13 cellular contexts compared by ENCODE assay signal in genomic region chr18:47911877-47912276, GRCh38. TPM values are rescaled to one million over a fixed set of nuclear protein-coding genes. Genes with fewer than 3 reads are reported as not detected.
DNase-seq lines count a peak whose midpoint lies in the region; ATAC-seq, FAIRE-seq and TF ChIP-seq lines count a peak whose summit lies in the region.
"Had no signal": no experiment of that assay in that cellular context is flagged by ENCODE, and none has a peak within 500 bp of the region (broad histone marks: within the 10 kb centered on the region; RNA-seq: fewer than 3 reads in every experiment).

No MANE protein-coding gene starts in this region.

- no peaks in the 10 kb centered on the region for H3K36me3 ChIP-seq in Peyer's patch
- no peaks in the 10 kb centered on the region for H3K36me3 ChIP-seq in small intestine (ENCODE audit: control insufficient read depth in 2 of 2, insufficient read depth in 2 of 2, low read length in 2 of 2)

- H3K4me3 Mint-ChIP-seq in activated naive CD8-positive, alpha-beta T cell = peak overlapping the region; percentile 61

- no peak overlapping the region for H3K4me3 ChIP-seq in Peyer's patch
- H3K4me3 ChIP-seq in right cardiac atrium (ENCODE audit: low read length) = no peak overlapping the region
- H3K4me3 ChIP-seq in small intestine (ENCODE audit: low read depth in 1 of 2, low read length in 2 of 2) = no peak overlapping the region

- peak; percentile 72 to 85 for ATAC-seq in right cardiac atrium

- no peaks in the 10 kb centered on the region for H3K9me3 Mint-ChIP-seq in activated naive CD8-positive, alpha-beta T cell (ENCODE audit: low read depth)

- no peak for TF ChIP-seq CTCF in Peyer's patch (IDR thresholded peaks at IDR 0.05)
- TF ChIP-seq CTCF in GM10266 (IDR thresholded peaks at IDR 0.05; ENCODE audit: control insufficient read depth, insufficient read depth, low read depth, missing control alignments) = no peak

- intact Hi-C loops in right cardiac atrium (cut with DNase I) = no loop called here

- no peak for TF ChIP-seq POLR2A in Peyer's patch (IDR thresholded peaks at IDR 0.05)

- H3K27me3 Mint-ChIP-seq in activated naive CD8-positive, alpha-beta T cell = no peaks in the 10 kb centered on the region

- H3K27ac Mint-ChIP-seq in activated naive CD8-positive, alpha-beta T cell = peak overlapping the region; percentile 85

- DNase-seq in Peyer's patch (no peak), right cardiac atrium (no peak), small intestine (peak; percentile 90), middle frontal gyrus (ENCODE audit: extremely low spot score, low spot score) (no peak), EL (no peak), GM10266 (ENCODE audit: extremely low spot score) (no peak)
- DNase-seq: COR-L47, NCI-H1417, SK-N-SH had no signal

- no peaks in the 10 kb centered on the region for H3K9me3 ChIP-seq in Peyer's patch
- no peaks in the 10 kb centered on the region for H3K9me3 ChIP-seq in right cardiac atrium (ENCODE audit: control insufficient read depth, low read length)
- no peaks in the 10 kb centered on the region for H3K9me3 ChIP-seq in small intestine (ENCODE audit: control insufficient read depth, low read depth)
- H3K9me3 ChIP-seq: SK-N-SH had no signal

- peaks cover 15% of the 10 kb centered on the region for H3K36me3 Mint-ChIP-seq in activated naive CD8-positive, alpha-beta T cell

- WGBS in right cardiac atrium = 23% methylated on average over 4 of the region's 4 CpGs
- WGBS in small intestine, 3 donors = 24 to 41% (median 31%) methylated on average over 4 of the region's 4 CpGs

- H3K4me1 ChIP-seq in Peyer's patch (peaks cover 0 to 32% (median 3%) of the 10 kb centered on the region in 4 donors), right cardiac atrium (ENCODE audit: control insufficient read depth, insufficient read depth, low read length) (peaks cover 7% of the 10 kb centered on the region), small intestine (ENCODE audit: control insufficient read depth in 2 of 2, insufficient read depth in 1 of 2, low read depth in 1 of 2, low read length in 1 of 2) (peaks cover 2 to 3% of the 10 kb centered on the region in 2 donors)

- FAIRE-seq in small intestine (lab: Jason Lieb, UNC) = no peak
- FAIRE-seq: astrocyte, GM19239, H1 had no signal

- no peaks in the 10 kb centered on the region for H3K27me3 ChIP-seq in Peyer's patch
- no peaks in the 10 kb centered on the region for H3K27me3 ChIP-seq in right cardiac atrium (ENCODE audit: control insufficient read depth, insufficient read depth)
- no peaks in the 10 kb centered on the region for H3K27me3 ChIP-seq in small intestine (ENCODE audit: control insufficient read depth in 2 of 2, insufficient read depth in 2 of 2, low read length in 2 of 2)

- H3K27ac ChIP-seq in Peyer's patch = peak overlapping the region in 3 of 4 donors; percentile 8 to 65 (median 54)
- peak overlapping the region; percentile 62 for H3K27ac ChIP-seq in right cardiac atrium (ENCODE audit: low read length)
- peak overlapping the region in 1 of 2 donors; percentile 6 for H3K27ac ChIP-seq in small intestine (ENCODE audit: low read depth in 1 of 2, low read length in 1 of 2)

- H3K4me1 Mint-ChIP-seq in activated naive CD8-positive, alpha-beta T cell (ENCODE audit: low read depth) = peaks cover 95% of the 10 kb centered on the region

RNA-seq across cellular contexts. Expression of gene SMAD2, which starts 18.6 kb away (rescaled TPM):
- total RNA-seq in Peyer's patch (10 to 100 TPM; 26.9 to 53.6 (median 38.6) TPM), right cardiac atrium (100 to 1,000 TPM in 1 of 4 donors, 10 to 100 TPM in 3; 94.1 to 114 (median 97.4) TPM)
- polyA plus RNA-seq in right cardiac atrium (30.7 TPM), small intestine (10 to 100 TPM; 22.4 to 36.4 (median 34.2) TPM)
